Comparison of ENCODE assay signal across 27 cellular contexts in the genomic region with DNA sequence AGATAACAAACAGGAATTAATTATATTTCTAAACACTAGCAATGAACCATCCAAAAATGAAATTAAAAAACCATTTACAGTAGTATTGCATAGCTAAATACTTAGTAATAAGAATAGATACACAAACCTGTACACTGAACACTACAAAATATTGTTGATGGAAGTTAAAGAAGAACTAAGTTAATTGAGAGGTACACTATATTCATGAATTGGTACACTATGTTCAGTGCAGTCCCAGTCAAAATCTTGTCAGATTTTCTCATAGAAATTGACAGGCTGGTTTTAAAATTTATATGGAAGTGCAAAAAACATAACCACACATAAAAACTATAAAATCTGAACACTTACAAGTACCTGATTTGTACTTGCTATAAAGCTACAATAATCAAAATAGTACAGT.
"Had no signal": no experiment of that assay in that cellular context is flagged by ENCODE, and none has a peak within 500 bp of the region (broad histone marks: within the 10 kb centered on the region; RNA-seq: fewer than 3 reads in every experiment).

No MANE protein-coding gene starts in this region.

- H3K27ac Mint-ChIP-seq: nephron; neural progenitor cell; progenitor cell of endocrine pancreas; stimulated activated effector memory CD8-positive, alpha-beta T cell treated with anti-CD3 and anti-CD28 coated beads, Interleukin-12 subunit alpha, Interleukin-12 subunit beta, amount 100 ng/mL, for 72 hours; stimulated activated naive B cell treated with anti-CD40 and anti-IgM and Interleukin-4, amounts not matched to agents 10 μg/mL and 1 μg/mL and 100 μg/mL, for 72 hours; stimulated activated naive CD8-positive, alpha-beta T cell treated with anti-CD3 and anti-CD28 coated beads, Interleukin-15, Interleukin-2, amounts not matched to agents 100 ng/mL and 50 ng/mL, for 24 hours had no signal

- H3K27me3 ChIP-seq: neural progenitor cell, ovary, right lobe of liver, sigmoid colon, stomach, thyroid gland, tibial nerve, upper lobe of left lung, vagina had no signal

- H3K4me3 Mint-ChIP-seq: nephron; neural progenitor cell; stimulated activated effector memory CD8-positive, alpha-beta T cell treated with anti-CD3 and anti-CD28 coated beads, Interleukin-12 subunit alpha, Interleukin-12 subunit beta, amount 100 ng/mL, for 72 hours; stimulated activated naive B cell treated with anti-CD40 and anti-IgM and Interleukin-4, amounts not matched to agents 10 μg/mL and 1 μg/mL and 100 μg/mL, for 72 hours; stimulated activated naive CD8-positive, alpha-beta T cell treated with anti-CD3 and anti-CD28 coated beads, Interleukin-15, Interleukin-2, amounts not matched to agents 100 ng/mL and 50 ng/mL, for 24 hours had no signal

- H3K4me3 ChIP-seq: neural progenitor cell, ovary, psoas muscle, right lobe of liver, sigmoid colon, stomach, thoracic aorta, thyroid gland, tibial nerve, upper lobe of left lung, vagina had no signal

- H3K4me2 ChIP-seq: neural progenitor cell had no signal

- H3K9me3 ChIP-seq: ovary, right lobe of liver, sigmoid colon, thyroid gland had no signal

- H3K36me3 Mint-ChIP-seq: stimulated activated effector memory CD8-positive, alpha-beta T cell treated with anti-CD3 and anti-CD28 coated beads, Interleukin-12 subunit alpha, Interleukin-12 subunit beta, amount 100 ng/mL, for 72 hours had no signal

- H2AFZ ChIP-seq: neural progenitor cell, parathyroid adenoma had no signal

- H3K9me3 Mint-ChIP-seq: stimulated activated effector memory CD8-positive, alpha-beta T cell treated with anti-CD3 and anti-CD28 coated beads, Interleukin-12 subunit alpha, Interleukin-12 subunit beta, amount 100 ng/mL, for 72 hours had no signal

- H3K27ac ChIP-seq: neural progenitor cell, ovary, parathyroid adenoma, psoas muscle, right lobe of liver, sigmoid colon, stomach, thoracic aorta, thyroid gland, tibial nerve, upper lobe of left lung, vagina had no signal

- ATAC-seq: psoas muscle; right cardiac atrium; right lobe of liver; stimulated activated effector memory CD8-positive, alpha-beta T cell treated with anti-CD3 and anti-CD28 coated beads, Interleukin-12 subunit alpha, Interleukin-12 subunit beta, amount 100 ng/mL, for 72 hours; stimulated activated naive B cell treated with anti-CD40 and anti-IgM and Interleukin-4, amounts not matched to agents 10 μg/mL and 1 μg/mL and 100 μg/mL, for 72 hours had no signal

- H3K36me3 ChIP-seq: neural progenitor cell, ovary, right lobe of liver, sigmoid colon, stomach, thoracic aorta, thyroid gland, tibial nerve, upper lobe of left lung, vagina had no signal

- H3K27me3 Mint-ChIP-seq: progenitor cell of endocrine pancreas; stimulated activated naive B cell treated with anti-CD40 and anti-IgM and Interleukin-4, amounts not matched to agents 10 μg/mL and 1 μg/mL and 100 μg/mL, for 72 hours; stimulated activated naive CD8-positive, alpha-beta T cell treated with anti-CD3 and anti-CD28 coated beads, Interleukin-15, Interleukin-2, amounts not matched to agents 100 ng/mL and 50 ng/mL, for 24 hours had no signal

- DNase-seq: occipital lobe; ovary; posterior cingulate gyrus; psoas muscle; right cardiac atrium; right lobe of liver; sigmoid colon; small intestine; stimulated activated CD4-positive, alpha-beta T cell treated with anti-CD3 and anti-CD28 coated beads, Interleukin-15, amount 100 ng/mL, for 24 hours; stimulated activated CD4-positive, alpha-beta T cell treated with anti-CD3 and anti-CD28 coated beads, Interleukin-2, amount 100 ng/mL, for 24 hours; stimulated activated CD4-positive, alpha-beta T cell treated with anti-CD3 and anti-CD28 coated beads, Interleukin-2, amount 100 ng/mL, for 48 hours; stimulated activated CD4-positive, alpha-beta T cell treated with anti-CD3 and anti-CD28 coated beads, Interleukin-4, amount 100 ng/mL, for 24 hours; stimulated activated naive B cell treated with anti-CD40 and anti-IgM and Interleukin-4, amounts not matched to agents 10 μg/mL and 1 μg/mL and 100 μg/mL, for 72 hours; stimulated activated naive CD4-positive, alpha-beta T cell treated with Interleukin-2 at 50 U/mL for 16 hours; stomach; thyroid gland; trophoblast cell; upper lobe of left lung had no signal

- H3K9ac ChIP-seq: neural progenitor cell, parathyroid adenoma had no signal
